8 cellular contexts compared by ENCODE assay signal in genomic region chr2:226835796-226836547, GRCh38. TPM values are rescaled to one million over a fixed set of nuclear protein-coding genes. Genes with fewer than 3 reads are reported as not detected.
A peak's percentile ranks its signal among the peaks of the same experiment; 100 is the strongest.
DNase-seq lines count a peak whose midpoint lies in the region; TF ChIP-seq lines count a peak whose summit lies in the region.

TSS of gene RHBDD1 (plus strand) at chr2:226836054. CDS start at chr2:226864694, 28,640 bp downstream.

- peak within 1 kb of the TSS; percentile 82 for H2BK5ac ChIP-seq in neuronal stem cell (ENCODE audit: low read length)

- peak within 1 kb of the TSS; percentile 74 for H2AK5ac ChIP-seq in neuronal stem cell (ENCODE audit: low read depth, low read length)

- H3K9me3 ChIP-seq in HAP-1 (no peaks in the 10 kb centered on the region), MM.1S (replicated peaks; ENCODE audit: insufficient read depth, low read length) (no peaks in the 10 kb centered on the region), neuronal stem cell (replicated peaks in 1 of 2; ENCODE audit: control insufficient read depth in 2 of 2, insufficient read depth in 1 of 2, low read depth in 1 of 2, low read length in 2 of 2) (peaks cover 0 to 10% of the 10 kb centered on the region in 2 donors)

- H3K9ac ChIP-seq in MM.1S (ENCODE audit: low read length) (peak within 1 kb of the TSS; percentile 98), neuronal stem cell (ENCODE audit: low read depth, low read length, poor library complexity) (peak within 1 kb of the TSS; percentile 88)

- in situ Hi-C loops in G401 (cut with HindIII; ENCODE audit: low sequenced_read_pairs) (no loop called here), HAP-1 (cut with MboI; ENCODE audit: low sequenced_read_pairs) (no loop called here), SK-MEL-5 (cut with HindIII; ENCODE audit: low pct_unique_long_range_greater_than_20kb, low sequenced_read_pairs) (no loop called here)

- H3K79me1 ChIP-seq in neuronal stem cell (ENCODE audit: low read depth, low read length), result no peaks in the 10 kb centered on the region

- no peaks in the 10 kb centered on the region for H3K36me3 ChIP-seq in HAP-1 (replicated peaks)
- H3K36me3 ChIP-seq in MM.1S (replicated peaks; ENCODE audit: insufficient read depth, low read length), result no peaks in the 10 kb centered on the region; the same call in 1 of the 2 replicates
- H3K36me3 ChIP-seq in neuronal stem cell (replicated peaks in 1 of 2; ENCODE audit: control insufficient read depth in 2 of 2, insufficient read depth in 2 of 2, low read length in 2 of 2), result peaks cover 0 to 4% of the 10 kb centered on the region in 2 donors

- no peak within 1 kb of the TSS for H2BK120ac ChIP-seq in neuronal stem cell (ENCODE audit: low read depth, low read length)

- peak within 1 kb of the TSS; percentile 95 for H3K4ac ChIP-seq in neuronal stem cell (ENCODE audit: low read length)

- H2BK15ac ChIP-seq in neuronal stem cell (ENCODE audit: low read length), result peak within 1 kb of the TSS; percentile 95

- H2AFZ ChIP-seq in MM.1S (ENCODE audit: low read length) (peak within 1 kb of the TSS; percentile 85), neuronal stem cell (ENCODE audit: low read length) (peak within 1 kb of the TSS; percentile 98)

- H3K4me2 ChIP-seq in MM.1S (ENCODE audit: low read depth, low read length) (peak within 1 kb of the TSS; percentile 97), neuronal stem cell (ENCODE audit: insufficient read depth, low read length, poor library complexity, severe bottlenecking) (peak within 1 kb of the TSS; percentile 86)

- TF ChIP-seq CTCF in MM.1S (IDR thresholded peaks at IDR 0.05; ENCODE audit: low read length) (no peak), subcutaneous adipose tissue (IDR thresholded peaks at IDR 0.05; ENCODE audit: low read depth) (no peak)

- peak within 1 kb of the TSS; percentile 100 for H4K8ac ChIP-seq in neuronal stem cell (ENCODE audit: low read depth, low read length)

- H3K4me3 ChIP-seq in HAP-1 (peak within 1 kb of the TSS; percentile 1; the same call in 1 of the 2 replicates), MM.1S (ENCODE audit: low read length) (peak within 1 kb of the TSS; percentile 82), neuronal stem cell (ENCODE audit: low read length in 2 of 2) (peak within 1 kb of the TSS; percentile 63 to 90)

- H3K27me3 ChIP-seq in HAP-1 (ENCODE audit: low read depth) (peaks cover 4% of the 10 kb centered on the region; the same call in 1 of the 2 replicates), MM.1S (replicated peaks; ENCODE audit: insufficient read depth, low read length) (no peaks in the 10 kb centered on the region), neuronal stem cell (ENCODE audit: control insufficient read depth in 3 of 3, insufficient read depth in 3 of 3, low read depth in 1 of 3, low read length in 3 of 3) (peaks cover 0 to 3% (median 0%) of the 10 kb centered on the region in 3 experiments)

- H4K91ac ChIP-seq in neuronal stem cell (ENCODE audit: low read depth, low read length, poor library complexity), result peak within 1 kb of the TSS; percentile 92

- peaks cover 43% of the 10 kb centered on the region for H3K79me2 ChIP-seq in MM.1S (ENCODE audit: low read length)

- peak; percentile 94 for DNase-seq in G401 (ENCODE audit: low spot score)
- DNase-seq in HAP-1 (ENCODE audit: low spot score in 2 of 2), result peak in 1 of 2 experiments; percentile 13
- DNase-seq in MM.1S, result peak; percentile 96
- DNase-seq in SK-MEL-5 (ENCODE audit: low read depth, low spot score), result peak; percentile 89
- peak; percentile 94 for DNase-seq in activated naive CD4-positive, alpha-beta T cell treated with Interleukin-2 at 50 U/mL for 16 hours
- peak; percentile 89 for DNase-seq in foreskin melanocyte
- peak; percentile 85 for DNase-seq in neuronal stem cell (ENCODE audit: low spot score)

- H3K18ac ChIP-seq in neuronal stem cell (ENCODE audit: low read length), result peak within 1 kb of the TSS; percentile 99

- H3K4me1 ChIP-seq in HAP-1 (no peaks in the 10 kb centered on the region), MM.1S (ENCODE audit: low read length) (peaks cover 12% of the 10 kb centered on the region), neuronal stem cell (ENCODE audit: control insufficient read depth in 2 of 2, insufficient read depth in 1 of 2, low read depth in 1 of 2, low read length in 2 of 2) (peaks cover 2 to 5% of the 10 kb centered on the region in 2 donors)

- peak within 1 kb of the TSS; percentile 89 for H3K14ac ChIP-seq in neuronal stem cell (ENCODE audit: low read length)

- H2BK12ac ChIP-seq in neuronal stem cell (ENCODE audit: low read length), result no peak within 1 kb of the TSS

- no CpG with 5 or more reads among the region's 75 CpGs for WGBS in neuronal stem cell (ENCODE audit: extremely low coverage in 2 of 2, insufficient read length in 2 of 2, insufficient replicate concordance in 1 of 2), 2 donors

- H3F3A ChIP-seq in MM.1S (ENCODE audit: insufficient read depth, low read length), result peaks cover 18% of the 10 kb centered on the region

- no peaks in the 10 kb centered on the region for H4K20me1 ChIP-seq in MM.1S (ENCODE audit: insufficient read depth, low read length)

- H3K27ac ChIP-seq in MM.1S (ENCODE audit: low read length), result peak within 1 kb of the TSS; percentile 99
- H3K27ac ChIP-seq in neuronal stem cell (replicated peaks; ENCODE audit: low read length), result peak within 1 kb of the TSS; percentile 81

- H3K9me2 ChIP-seq in MM.1S (replicated peaks; ENCODE audit: insufficient read depth, low read length), result no peaks in the 10 kb centered on the region

- peak within 1 kb of the TSS; percentile 93 for H3K23ac ChIP-seq in neuronal stem cell (ENCODE audit: low read depth, low read length, poor library complexity)

RNA-seq across cellular contexts. Expression of gene RHBDD1, which starts in this region (rescaled TPM):
- total RNA-seq in G401 (2014; rRNA removed; shearing (Covaris generic)), result 4.0 and 7.9 TPM in 2 replicates
- total RNA-seq in SK-MEL-5 (2014; rRNA removed; shearing (Covaris generic)), result 13.2 and 13.4 TPM in 2 replicates
- 16.5 and 27.6 TPM in 2 replicates for polyA plus RNA-seq in SK-MEL-5 (2015; cell fraction: cytosol; rRNA removed)
- polyA plus RNA-seq in SK-MEL-5 (2015; cell fraction: nucleus; rRNA removed), result 9.9 and 16.9 TPM in 2 replicates
- polyA plus RNA-seq in neuronal stem cell (2013, experiment 1 of 2), result 16.6 TPM
- 15.3 TPM for polyA plus RNA-seq in neuronal stem cell (2013, experiment 2 of 2)
- 10 to 100 TPM; 15.0 to 21.0 (median 16.6) TPM for total RNA-seq in subcutaneous adipose tissue

Comparison
In these comparisons a context has a peak if more than half of its experiments do, and no peak if none do; other contexts are left out.
1. H3K4me3 ChIP-seq: peak in every context shown above with its lines; median percentile 82 in MM.1S; 76 in neuronal stem cell; 1 in HAP-1.